Comparison of ENCODE assay signal across 1 cellular context in genomic region chr7:107975394-107976013, GRCh38.
TF ChIP-seq lines count a peak whose summit lies in the region.

No MANE protein-coding gene starts in this region.

TF ChIP-seq in H1, 55 proteins besides CTCF, POLR2A, EP300 and RAD21:
- TF ChIP-seq NANOG (IDR thresholded peaks at IDR 0.05; ENCODE audit: insufficient read depth, low read depth, low read length, poor library complexity, severe bottlenecking) (no peak), BACH1 (IDR thresholded peaks at IDR 0.05; ENCODE audit: low read length) (no peak), ATF3 (IDR thresholded peaks at IDR 0.05; ENCODE audit: insufficient read depth, low read depth, low read length) (no peak), CHD7 (IDR thresholded peaks at IDR 0.05; ENCODE audit: insufficient replicate concordance, low read length) (no peak), KDM4A (IDR thresholded peaks at IDR 0.05; ENCODE audit: low read depth, low read length, severe bottlenecking) (no peak), SAP30 (IDR thresholded peaks at IDR 0.05; ENCODE audit: insufficient read depth, insufficient replicate concordance, low read length) (no peak), ZNF274 (IDR thresholded peaks at IDR 0.05; ENCODE audit: borderline replicate concordance, extremely low read depth, low read length) (no peak), SP4 (IDR thresholded peaks at IDR 0.05; ENCODE audit: low read length) (no peak), EZH2 (IDR thresholded peaks at IDR 0.05; ENCODE audit: low read depth, low read length, severe bottlenecking) (no peak), KDM1A (IDR thresholded peaks at IDR 0.05; ENCODE audit: borderline replicate concordance, low read length) (no peak), HDAC2 (IDR thresholded peaks at IDR 0.05; ENCODE audit: borderline replicate concordance in 1 of 2, low read depth in 2 of 2, low read length in 2 of 2) (no peak), TAF7 (optimal IDR thresholded peaks at IDR 0.05; ENCODE audit: borderline replicate concordance, low read depth, low read length) (no peak), TAF1 (IDR thresholded peaks at IDR 0.05; ENCODE audit: low read depth, low read length) (no peak), EGR1 (IDR thresholded peaks at IDR 0.05; ENCODE audit: borderline replicate concordance, low read depth, low read length) (no peak), POLR2AphosphoS5 (IDR thresholded peaks at IDR 0.05; ENCODE audit: low read depth, low read length) (no peak), MAX (IDR thresholded peaks at IDR 0.05) (no peak), CREB1 (IDR thresholded peaks at IDR 0.05) (no peak), ATF2 (IDR thresholded peaks at IDR 0.05; ENCODE audit: low read length) (no peak), HDAC6 (IDR thresholded peaks at IDR 0.05; ENCODE audit: low read depth, low read length) (no peak), MAFK (IDR thresholded peaks at IDR 0.05; ENCODE audit: low read depth, low read length) (no peak)
